In the genomic region with DNA sequence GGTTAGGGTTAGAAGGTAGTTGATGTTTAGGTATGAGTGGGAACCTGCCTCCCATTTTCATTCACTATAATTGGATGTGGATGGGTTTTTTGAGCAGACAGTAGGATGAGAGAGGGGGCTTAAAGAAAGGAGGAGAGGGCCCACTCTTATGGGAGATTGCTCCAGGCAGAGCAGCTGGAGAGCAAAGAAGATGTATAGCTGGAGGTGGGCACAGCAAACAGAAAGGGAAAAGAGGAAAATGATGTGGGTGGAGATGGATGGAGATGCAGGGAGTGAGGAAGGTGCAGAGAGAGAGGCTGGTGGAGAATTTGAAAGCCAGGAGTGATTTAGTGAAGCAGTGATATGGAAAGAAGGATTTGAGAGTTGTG, we compare ENCODE assay signal across 2 cellular contexts.
TF ChIP-seq lines count a peak whose summit lies in the region.

No MANE protein-coding gene starts in this region.

TF ChIP-seq in IMR-90, 13 proteins besides CTCF, POLR2A, EP300 and RAD21:
- TF ChIP-seq CHD1 (IDR thresholded peaks at IDR 0.05; ENCODE audit: low read depth, low read length) = no peak
TF ChIP-seq in IMR-90: peak in this region for 0.

TF ChIP-seq in K562, 482 proteins besides CTCF, POLR2A, EP300 and RAD21:
- no peak for TF ChIP-seq KAT2B (IDR thresholded peaks at IDR 0.05; ENCODE audit: low read depth, low read length)
- TF ChIP-seq, protein P1, sequence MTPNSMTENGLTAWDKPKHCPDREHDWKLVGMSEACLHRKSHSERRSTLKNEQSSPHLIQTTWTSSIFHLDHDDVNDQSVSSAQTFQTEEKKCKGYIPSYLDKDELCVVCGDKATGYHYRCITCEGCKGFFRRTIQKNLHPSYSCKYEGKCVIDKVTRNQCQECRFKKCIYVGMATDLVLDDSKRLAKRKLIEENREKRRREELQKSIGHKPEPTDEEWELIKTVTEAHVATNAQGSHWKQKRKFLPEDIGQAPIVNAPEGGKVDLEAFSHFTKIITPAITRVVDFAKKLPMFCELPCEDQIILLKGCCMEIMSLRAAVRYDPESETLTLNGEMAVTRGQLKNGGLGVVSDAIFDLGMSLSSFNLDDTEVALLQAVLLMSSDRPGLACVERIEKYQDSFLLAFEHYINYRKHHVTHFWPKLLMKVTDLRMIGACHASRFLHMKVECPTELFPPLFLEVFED (CRISPR knock-in tag; conservative IDR thresholded peaks at IDR 0.05) = 0 out of 2 replicates have a peak, but pooled peaks have one; percentile 16
